2 cellular contexts compared by ENCODE assay signal in genomic region chr5:82320971-82321370, GRCh38.
TF ChIP-seq lines count a peak whose summit lies in the region.

No MANE protein-coding gene starts in this region.

TF ChIP-seq in SK-N-SH treated with all-trans-retinoic acid at 6 μM for 48 hours, 23 proteins besides CTCF, POLR2A, EP300 and RAD21 (continued from another document):
- TF ChIP-seq ISL1 (CRISPR knock-in tag; IDR thresholded peaks at IDR 0.05) (no peak), CSDC2 (CRISPR knock-in tag; IDR thresholded peaks at IDR 0.05) (no peak), TSHZ2 (CRISPR knock-in tag; IDR thresholded peaks at IDR 0.05) (no peak), ZNF565 (CRISPR knock-in tag; conservative IDR thresholded peaks at IDR 0.05; ENCODE audit: low read depth) (no peak), TCF4 (CRISPR knock-in tag; IDR thresholded peaks at IDR 0.05; ENCODE audit: borderline replicate concordance) (no peak), BACH2 (CRISPR knock-in tag; IDR thresholded peaks at IDR 0.05; ENCODE audit: borderline replicate concordance) (no peak), TOX (CRISPR knock-in tag; IDR thresholded peaks at IDR 0.05; ENCODE audit: borderline replicate concordance) (no peak), CREB5 (CRISPR knock-in tag; IDR thresholded peaks at IDR 0.05; ENCODE audit: low read depth) (no peak), PATZ1 (CRISPR knock-in tag; IDR thresholded peaks at IDR 0.05; ENCODE audit: borderline replicate concordance) (no peak), CSRNP3 (CRISPR knock-in tag; IDR thresholded peaks at IDR 0.05) (no peak), SNAI2 (CRISPR knock-in tag; IDR thresholded peaks at IDR 0.05) (no peak)

TF ChIP-seq in SK-N-SH, 30 proteins besides CTCF, POLR2A, EP300 and RAD21:
- no peak for TF ChIP-seq PBX3 (IDR thresholded peaks at IDR 0.05)
- TF ChIP-seq TCF12 (IDR thresholded peaks at IDR 0.05): no peak
- TF ChIP-seq RCOR1 (IDR thresholded peaks at IDR 0.05; ENCODE audit: low read length): no peak
- TF ChIP-seq REST (IDR thresholded peaks at IDR 0.05; ENCODE audit: low read depth, low read length): no peak
- TF ChIP-seq FOSL2 (IDR thresholded peaks at IDR 0.05; ENCODE audit: borderline replicate concordance, low read depth): no peak
- TF ChIP-seq GABPA (IDR thresholded peaks at IDR 0.05; ENCODE audit: low read depth): no peak
- TF ChIP-seq USF2 (IDR thresholded peaks at IDR 0.05; ENCODE audit: borderline replicate concordance, low read depth, low read length): no peak
- no peak for TF ChIP-seq MXI1 (IDR thresholded peaks at IDR 0.05; ENCODE audit: low read depth, low read length)
- TF ChIP-seq IRF3 (IDR thresholded peaks at IDR 0.05; ENCODE audit: low read depth, low read length): no peak
